Comparison of ENCODE assay signal across 1 cellular context in the genomic region with DNA sequence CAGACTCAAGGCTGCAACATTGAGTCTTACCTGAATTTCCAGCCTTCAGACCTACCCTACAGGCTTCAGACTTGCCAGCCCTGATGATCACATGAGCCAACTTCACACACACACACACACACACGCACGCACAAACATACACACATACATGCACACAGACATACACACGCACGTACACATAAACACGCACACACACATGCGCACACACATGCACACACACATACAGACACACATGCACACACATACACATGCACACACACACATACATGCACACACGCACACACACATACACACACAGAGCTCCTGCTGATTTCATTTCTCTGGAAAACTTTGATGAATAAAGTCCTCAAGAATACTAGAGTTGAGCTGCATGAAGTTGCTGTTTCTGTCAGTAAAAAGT.
TF ChIP-seq lines count a peak whose summit lies in the region.

No MANE protein-coding gene starts in this region.

TF ChIP-seq in K562, 482 proteins besides CTCF, POLR2A, EP300 and RAD21 (continued from another document):
- TF ChIP-seq, protein P1, sequence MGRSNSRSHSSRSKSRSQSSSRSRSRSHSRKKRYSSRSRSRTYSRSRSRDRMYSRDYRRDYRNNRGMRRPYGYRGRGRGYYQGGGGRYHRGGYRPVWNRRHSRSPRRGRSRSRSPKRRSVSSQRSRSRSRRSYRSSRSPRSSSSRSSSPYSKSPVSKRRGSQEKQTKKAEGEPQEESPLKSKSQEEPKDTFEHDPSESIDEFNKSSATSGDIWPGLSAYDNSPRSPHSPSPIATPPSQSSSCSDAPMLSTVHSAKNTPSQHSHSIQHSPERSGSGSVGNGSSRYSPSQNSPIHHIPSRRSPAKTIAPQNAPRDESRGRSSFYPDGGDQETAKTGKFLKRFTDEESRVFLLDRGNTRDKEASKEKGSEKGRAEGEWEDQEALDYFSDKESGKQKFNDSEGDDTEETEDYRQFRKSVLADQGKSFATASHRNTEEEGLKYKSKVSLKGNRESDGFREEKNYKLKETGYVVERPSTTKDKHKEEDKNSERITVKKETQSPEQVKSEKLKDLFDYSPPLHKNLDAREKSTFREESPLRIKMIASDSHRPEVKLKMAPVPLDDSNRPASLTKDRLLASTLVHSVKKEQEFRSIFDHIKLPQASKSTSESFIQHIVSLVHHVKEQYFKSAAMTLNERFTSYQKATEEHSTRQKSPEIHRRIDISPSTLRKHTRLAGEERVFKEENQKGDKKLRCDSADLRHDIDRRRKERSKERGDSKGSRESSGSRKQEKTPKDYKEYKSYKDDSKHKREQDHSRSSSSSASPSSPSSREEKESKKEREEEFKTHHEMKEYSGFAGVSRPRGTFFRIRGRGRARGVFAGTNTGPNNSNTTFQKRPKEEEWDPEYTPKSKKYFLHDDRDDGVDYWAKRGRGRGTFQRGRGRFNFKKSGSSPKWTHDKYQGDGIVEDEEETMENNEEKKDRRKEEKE (IDR thresholded peaks at IDR 0.05; ENCODE audit: borderline replicate concordance in 1 of 2, control insufficient read depth in 1 of 2, low read depth in 2 of 2, low read length in 1 of 2), result 0 out of 4 replicates have a peak, but pooled peaks of 1 of the 2 experiments have one; percentile 24
- no peak for TF ChIP-seq MIER1 (IDR thresholded peaks at IDR 0.05; ENCODE audit: low read depth)
- TF ChIP-seq PHF20 (IDR thresholded peaks at IDR 0.05; ENCODE audit: partially characterized antibody), result peak; percentile 53
- peak in 1 of 2 experiments; percentile 66; a peak in 2 of 4 replicates for TF ChIP-seq KDM1A (IDR thresholded peaks at IDR 0.05)
- no peak for TF ChIP-seq SRSF9 (IDR thresholded peaks at IDR 0.05; ENCODE audit: borderline replicate concordance, low read depth, low read length)
